Comparison of ENCODE assay signal across 17 cellular contexts in genomic region chrX:133307094-133307493, GRCh38.
A peak's percentile ranks its signal among the peaks of the same experiment; 100 is the strongest.
DNase-seq lines count a peak whose midpoint lies in the region; ATAC-seq and TF ChIP-seq lines count a peak whose summit lies in the region.
"Had no signal": no experiment of that assay in that cellular context is flagged by ENCODE, and none has a peak within 500 bp of the region (broad histone marks: within the 10 kb centered on the region; RNA-seq: fewer than 3 reads in every experiment).

No MANE protein-coding gene starts in this region.

- H3K36me3 Mint-ChIP-seq in WTC11 (peaks cover 35% of the 10 kb centered on the region), neural progenitor cell (peaks cover 28% of the 10 kb centered on the region)
- H3K36me3 Mint-ChIP-seq: CD4-positive, CD25-positive, alpha-beta regulatory T cell had no signal

- no peaks in the 10 kb centered on the region for H3K9me3 Mint-ChIP-seq in WTC11
- H3K9me3 Mint-ChIP-seq in neural progenitor cell, result no peaks in the 10 kb centered on the region
- H3K9me3 Mint-ChIP-seq: CD4-positive, CD25-positive, alpha-beta regulatory T cell had no signal

- no peak overlapping the region for H3K4me3 Mint-ChIP-seq in WTC11
- no peak overlapping the region for H3K4me3 Mint-ChIP-seq in neural progenitor cell
- H3K4me3 Mint-ChIP-seq: CD4-positive, CD25-positive, alpha-beta regulatory T cell had no signal

- POLR2A ChIA-PET in WTC11 (lab: Charles Lee), result no interaction called here

- no peaks in the 10 kb centered on the region for H3K9me3 ChIP-seq in iPS-15b (ENCODE audit: control insufficient read depth, insufficient read depth, low read length)
- H3K9me3 ChIP-seq in neural progenitor cell (ENCODE audit: low read depth), result no peaks in the 10 kb centered on the region
- H3K9me3 ChIP-seq: BE2C, SJSA1 had no signal

- H3K36me3 ChIP-seq in H7 (replicated peaks; ENCODE audit: control insufficient read depth, insufficient read depth, low read length) (peaks cover 47% of the 10 kb centered on the region), iPS-15b (ENCODE audit: control insufficient read depth, insufficient read depth, low read length) (peaks cover 33% of the 10 kb centered on the region), neural progenitor cell (no peaks in the 10 kb centered on the region)
- H3K36me3 ChIP-seq: BE2C had no signal

- peak overlapping the region; percentile 95 for H3K27ac ChIP-seq in neural progenitor cell
- H3K27ac ChIP-seq: SJSA1 had no signal

- H3K4me1 ChIP-seq in iPS-15b (ENCODE audit: control insufficient read depth, insufficient read depth, low read length) (peaks cover 55% of the 10 kb centered on the region), neural progenitor cell (peaks cover 54% of the 10 kb centered on the region)
- H3K4me1 ChIP-seq: BE2C had no signal

- H3K27me3 ChIP-seq in H7 (ENCODE audit: control insufficient read depth, insufficient read depth, low read length), result no peaks in the 10 kb centered on the region
- H3K27me3 ChIP-seq in iPS-15b (ENCODE audit: control insufficient read depth, insufficient read depth, low read length), result no peaks in the 10 kb centered on the region
- no peaks in the 10 kb centered on the region for H3K27me3 ChIP-seq in neural progenitor cell
- H3K27me3 ChIP-seq: BE2C, SJSA1 had no signal

- DNase-seq in H7 (peak; percentile 32), WTC11 (ENCODE audit: low spot score) (no peak), neural progenitor cell (ENCODE audit: low spot score) (peak; percentile 38), kidney tubule cell (ENCODE audit: low spot score) (no peak), C1 segment of cervical spinal cord (lab: John Stamatoyannopoulos, UW) (no peak), T-helper 2 cell (no peak)
- DNase-seq in activated CD4-positive, alpha-beta T cell treated with anti-CD3 and anti-CD28 coated beads, Interleukin-2, amount 50 U/mL, for 1 hour, result no peak
- DNase-seq: BE2C; CD4-positive, CD25-positive, alpha-beta regulatory T cell; DND-41; Kasumi-1; NCI-H1694 treated with DMSO at 0.1 percent for 48 hours; NCI-H2081 treated with DMSO at 0.1 percent for 48 hours; NCI-H2171 treated with DMSO at 0.1 percent for 48 hours; NCI-H526 had no signal

- H2AFZ ChIP-seq in neural progenitor cell (replicated peaks), result no peak overlapping the region

- no peak overlapping the region for H3K4me3 ChIP-seq in H7 (ENCODE audit: insufficient read depth, low read depth, low read length)
- H3K4me3 ChIP-seq in iPS-15b (ENCODE audit: low read depth, low read length), result peak overlapping the region; percentile 1
- peak overlapping the region; percentile 30 for H3K4me3 ChIP-seq in neural progenitor cell
- H3K4me3 ChIP-seq: SJSA1 had no signal

- H3K79me2 ChIP-seq in neural progenitor cell (ENCODE audit: low read depth), result peaks cover 4% of the 10 kb centered on the region

- ATAC-seq in WTC11, result peak; percentile 29

- TF ChIP-seq CTCF in WTC11 (IDR thresholded peaks at IDR 0.05), result no peak
- no peak for TF ChIP-seq CTCF in neural progenitor cell (IDR thresholded peaks at IDR 0.05)

- H3K9ac ChIP-seq in iPS-15b (ENCODE audit: low read depth, low read length) (no peak overlapping the region), neural progenitor cell (no peak overlapping the region)

- H4K20me1 ChIP-seq in neural progenitor cell (ENCODE audit: low read depth), result no peaks in the 10 kb centered on the region

- H3K27me3 Mint-ChIP-seq in WTC11 (ENCODE audit: low read depth), result no peaks in the 10 kb centered on the region
- H3K27me3 Mint-ChIP-seq in neural progenitor cell (ENCODE audit: insufficient read depth, low read depth), result peaks cover 7% of the 10 kb centered on the region
- H3K27me3 Mint-ChIP-seq: CD4-positive, CD25-positive, alpha-beta regulatory T cell had no signal

- peak overlapping the region; percentile 75 for H3K4me2 ChIP-seq in neural progenitor cell

- H3K4me1 Mint-ChIP-seq in WTC11, result no peaks in the 10 kb centered on the region; the same call in 1 of the 2 replicates
- no peaks in the 10 kb centered on the region for H3K4me1 Mint-ChIP-seq in neural progenitor cell
- H3K4me1 Mint-ChIP-seq: CD4-positive, CD25-positive, alpha-beta regulatory T cell had no signal

- no peak overlapping the region for H3K27ac Mint-ChIP-seq in WTC11
- no peak overlapping the region for H3K27ac Mint-ChIP-seq in neural progenitor cell
- H3K27ac Mint-ChIP-seq: CD4-positive, CD25-positive, alpha-beta regulatory T cell had no signal

- CTCF ChIA-PET in WTC11 (lab: Charles Lee), result interaction anchor here (0.6 to 1.4 kb wide), 4 partner anchors 11 to 343 kb away, joined by 3 to 4 read pairs (median 4); no protein-coding TSS in a partner anchor

- peaks cover 38% of the 10 kb centered on the region for H3F3A ChIP-seq in neural progenitor cell (ENCODE audit: low read depth)

TF ChIP-seq in WTC11, 78 proteins besides CTCF, POLR2A, EP300 and RAD21 (continues in another document):
- TF ChIP-seq USF2 (CRISPR knock-in tag; IDR thresholded peaks at IDR 0.05) (no peak), ZNF281 (CRISPR knock-in tag; IDR thresholded peaks at IDR 0.05) (no peak), ZNF512 (CRISPR knock-in tag; IDR thresholded peaks at IDR 0.05; ENCODE audit: borderline replicate concordance) (no peak), NFE2L1 (CRISPR knock-in tag; IDR thresholded peaks at IDR 0.05) (no peak), CDX4 (CRISPR knock-in tag; IDR thresholded peaks at IDR 0.05; ENCODE audit: borderline replicate concordance) (no peak), ATF1 (CRISPR knock-in tag; IDR thresholded peaks at IDR 0.05) (no peak), FOXK1 (CRISPR knock-in tag; IDR thresholded peaks at IDR 0.05) (no peak), PRRX2 (CRISPR knock-in tag; IDR thresholded peaks at IDR 0.05) (no peak), TCF7 (CRISPR knock-in tag; IDR thresholded peaks at IDR 0.05; ENCODE audit: low read depth) (no peak)

Comparison
In these comparisons a context has a peak if more than half of its experiments do, and no peak if none do; other contexts are left out.
1. DNase-seq: peak in H7 (single experiment) and neural progenitor cell (single experiment); none in WTC11 (single experiment), kidney tubule cell (single experiment), C1 segment of cervical spinal cord (0 of 14), T-helper 2 cell (0 of 5) and activated CD4-positive, alpha-beta T cell treated with anti-CD3 and anti-CD28 coated beads, Interleukin-2, amount 50 U/mL, for 1 hour (single experiment).